ENCODE assay signal across 21 cellular contexts in the genomic region with DNA sequence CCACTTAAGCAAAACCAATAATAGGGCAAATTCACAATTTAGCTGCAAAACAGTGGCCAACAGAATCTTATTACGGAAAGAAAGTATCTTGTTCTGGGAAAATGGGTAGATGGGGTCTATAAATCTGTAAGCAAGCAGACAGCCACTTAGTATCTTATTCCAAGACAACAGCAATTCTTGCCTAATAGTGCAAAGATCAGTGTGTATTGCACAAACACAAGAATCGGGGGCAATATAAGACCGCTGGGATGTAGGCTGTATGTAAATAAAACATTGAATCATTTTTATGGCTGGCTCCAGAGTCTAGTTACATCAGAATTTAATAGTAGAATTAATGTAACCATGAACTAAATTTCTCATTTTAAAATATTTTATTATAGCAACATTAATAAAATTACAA.
DNase-seq lines count a peak whose midpoint lies in the region; ATAC-seq, FAIRE-seq and TF ChIP-seq lines count a peak whose summit lies in the region.
"Had no signal": no experiment of that assay in that cellular context is flagged by ENCODE, and none has a peak within 500 bp of the region (broad histone marks: within the 10 kb centered on the region; RNA-seq: fewer than 3 reads in every experiment).

No MANE protein-coding gene starts in this region.

- H3K27me3 Mint-ChIP-seq in activated naive CD8-positive, alpha-beta T cell: no peaks in the 10 kb centered on the region
- no peaks in the 10 kb centered on the region for H3K27me3 Mint-ChIP-seq in activated naive CD8-positive, alpha-beta T cell treated with anti-CD3 and anti-CD28 coated beads for 36 hours
- H3K27me3 Mint-ChIP-seq: CD4-positive, alpha-beta T cell had no signal

- H3K36me3 ChIP-seq in small intestine (ENCODE audit: control insufficient read depth in 2 of 2, insufficient read depth in 2 of 2, low read length in 2 of 2) (no peaks in the 10 kb centered on the region), left lung (no peaks in the 10 kb centered on the region)
- H3K36me3 ChIP-seq: BLaER1 treated with 17β-estradiol and CSF1 and Interleukin-3, amounts not matched to agents 10 nM and 100 nM had no signal

- intact Hi-C loops in left lung (cut with DNase I): no loop called here

- H3K4me3 Mint-ChIP-seq in activated naive CD8-positive, alpha-beta T cell: no peak overlapping the region
- H3K4me3 Mint-ChIP-seq in activated naive CD8-positive, alpha-beta T cell treated with anti-CD3 and anti-CD28 coated beads for 36 hours: no peak overlapping the region
- H3K4me3 Mint-ChIP-seq: CD4-positive, alpha-beta T cell; CD8-positive, alpha-beta T cell had no signal

- H3K9me3 ChIP-seq in small intestine (ENCODE audit: control insufficient read depth, low read depth) (no peaks in the 10 kb centered on the region), left lung (peaks cover 0 to 5% of the 10 kb centered on the region in 2 donors)

- DNase-seq in activated naive CD8-positive, alpha-beta T cell treated with anti-CD3 and anti-CD28 coated beads for 36 hours: no peak
- DNase-seq in D721Med (ENCODE audit: insufficient read length, low spot score) (no peak), left kidney (ENCODE audit: low read depth, low spot score) (peak; percentile 48), small intestine (peak; percentile 42), NCI-H1048 (lab: John Stamatoyannopoulos, UW) (no peak), left lung (no peak)
- DNase-seq: 8988T; ACHN; CD4-positive, alpha-beta T cell; CD8-positive, alpha-beta T cell; COR-L47; DMS79 treated with DMSO at 0.1 percent for 48 hours; GF-D8 had no signal

- TF ChIP-seq CTCF in D721Med (IDR thresholded peaks at IDR 0.05; ENCODE audit: insufficient read depth, missing control alignments) (no peak), left lung (IDR thresholded peaks at IDR 0.05) (no peak)

- FAIRE-seq in D721Med (lab: Jason Lieb, UNC) (peak; percentile 85), small intestine (lab: Jason Lieb, UNC) (no peak)
- FAIRE-seq: A204.1, G401.6, GM12892, GM18507 had no signal

- peak overlapping the region; percentile 22 for H3K27ac Mint-ChIP-seq in activated naive CD8-positive, alpha-beta T cell
- H3K27ac Mint-ChIP-seq in activated naive CD8-positive, alpha-beta T cell treated with anti-CD3 and anti-CD28 coated beads for 36 hours: no peak overlapping the region
- H3K27ac Mint-ChIP-seq: CD4-positive, alpha-beta T cell; CD8-positive, alpha-beta T cell had no signal

- H3K27ac ChIP-seq in small intestine (ENCODE audit: low read depth in 1 of 2, low read length in 1 of 2) (no peak overlapping the region), left lung (no peak overlapping the region)
- H3K27ac ChIP-seq: BLaER1 treated with 17β-estradiol and CSF1 and Interleukin-3, amounts not matched to agents 10 nM and 100 nM; C4-2B had no signal

- no peaks in the 10 kb centered on the region for H3K9me3 Mint-ChIP-seq in activated naive CD8-positive, alpha-beta T cell (ENCODE audit: low read depth)
- peaks cover 1% of the 10 kb centered on the region for H3K9me3 Mint-ChIP-seq in activated naive CD8-positive, alpha-beta T cell treated with anti-CD3 and anti-CD28 coated beads for 36 hours
- H3K9me3 Mint-ChIP-seq: CD4-positive, alpha-beta T cell; CD8-positive, alpha-beta T cell had no signal

- H3K27me3 ChIP-seq in small intestine (ENCODE audit: control insufficient read depth in 2 of 2, insufficient read depth in 2 of 2, low read length in 2 of 2) (peaks cover 0 to 2% of the 10 kb centered on the region in 2 donors), left lung (peaks cover 0 to 11% of the 10 kb centered on the region in 2 donors)
- H3K27me3 ChIP-seq: BLaER1 treated with 17β-estradiol and CSF1 and Interleukin-3, amounts not matched to agents 10 nM and 100 nM had no signal

- H3K4me3 ChIP-seq in small intestine (ENCODE audit: low read depth in 1 of 2, low read length in 2 of 2) (no peak overlapping the region), left lung (no peak overlapping the region)
- H3K4me3 ChIP-seq: BLaER1 treated with 17β-estradiol and CSF1 and Interleukin-3, amounts not matched to agents 10 nM and 100 nM had no signal

- H3K4me1 ChIP-seq in small intestine (ENCODE audit: control insufficient read depth in 2 of 2, insufficient read depth in 1 of 2, low read depth in 1 of 2, low read length in 1 of 2) (no peaks in the 10 kb centered on the region), left lung (no peaks in the 10 kb centered on the region)

- no peaks in the 10 kb centered on the region for H3K36me3 Mint-ChIP-seq in activated naive CD8-positive, alpha-beta T cell
- H3K36me3 Mint-ChIP-seq in activated naive CD8-positive, alpha-beta T cell treated with anti-CD3 and anti-CD28 coated beads for 36 hours: peaks cover 4% of the 10 kb centered on the region
- H3K36me3 Mint-ChIP-seq: CD8-positive, alpha-beta T cell had no signal

- 15 to 59% (median 38%) methylated on average over 3 of the region's 3 CpGs for whole genome bisulfite sequencing in small intestine, 3 donors

- peaks cover 44% of the 10 kb centered on the region for H3K4me1 Mint-ChIP-seq in activated naive CD8-positive, alpha-beta T cell (ENCODE audit: low read depth)
- H3K4me1 Mint-ChIP-seq in activated naive CD8-positive, alpha-beta T cell treated with anti-CD3 and anti-CD28 coated beads for 36 hours: peaks cover 45% of the 10 kb centered on the region

- ATAC-seq in left lung (no peak), GM19452 (IDR thresholded peaks at IDR 0.05; ENCODE audit: unreplicated experiment) (no peak)
- ATAC-seq: CD8-positive, alpha-beta T cell had no signal

Comparison
In these comparisons a context has a peak if more than half of its experiments do, and no peak if none do; other contexts are left out.
1. DNase-seq: peak in left kidney (single experiment) and small intestine (single experiment); none in activated naive CD8-positive, alpha-beta T cell treated with anti-CD3 and anti-CD28 coated beads for 36 hours (single experiment), D721Med (single experiment), NCI-H1048 (single experiment) and left lung (0 of 2).